In the genomic region with DNA sequence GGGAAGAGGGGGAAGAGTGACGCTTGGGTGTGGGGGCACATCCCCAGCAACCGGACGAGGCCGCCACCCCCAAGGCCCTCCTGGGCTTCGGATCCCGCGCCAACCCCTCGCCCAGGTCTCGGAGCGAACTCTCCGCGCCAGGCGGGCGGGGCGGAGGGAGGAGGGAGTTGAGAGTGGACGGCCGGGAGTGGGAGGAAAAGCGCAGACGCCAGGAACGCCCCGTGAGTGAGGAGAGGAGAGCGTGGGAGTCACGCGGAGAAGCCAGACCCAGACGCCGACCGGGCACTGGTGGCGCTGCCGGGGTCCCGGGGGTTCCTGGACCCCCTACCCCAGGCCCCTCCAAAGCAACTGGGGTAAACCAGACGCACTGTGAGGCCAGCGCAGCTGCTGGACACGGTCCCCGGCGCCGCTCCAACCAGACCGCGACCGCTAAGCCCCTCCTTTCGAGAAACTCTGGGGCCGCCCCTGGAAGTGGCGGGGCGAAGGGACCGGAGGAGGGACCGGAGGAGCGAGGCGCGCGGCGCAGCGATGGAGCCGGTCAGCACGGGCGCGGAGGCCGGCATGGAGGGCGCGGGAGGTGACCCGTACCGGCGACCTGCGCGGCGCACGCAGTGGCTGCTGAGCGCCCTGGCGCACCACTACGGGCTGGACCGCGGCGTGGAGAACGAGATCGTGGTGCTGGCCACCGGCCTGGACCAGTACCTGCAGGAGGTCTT, we compare ENCODE assay signal across 8 cellular contexts. TPM values are rescaled to one million over a fixed set of nuclear protein-coding genes. Genes with fewer than 3 reads are reported as not detected.
A peak's percentile ranks its signal among the peaks of the same experiment; 100 is the strongest.
DNase-seq lines count a peak whose midpoint lies in the region; ATAC-seq and TF ChIP-seq lines count a peak whose summit lies in the region.

A gene with protein sequence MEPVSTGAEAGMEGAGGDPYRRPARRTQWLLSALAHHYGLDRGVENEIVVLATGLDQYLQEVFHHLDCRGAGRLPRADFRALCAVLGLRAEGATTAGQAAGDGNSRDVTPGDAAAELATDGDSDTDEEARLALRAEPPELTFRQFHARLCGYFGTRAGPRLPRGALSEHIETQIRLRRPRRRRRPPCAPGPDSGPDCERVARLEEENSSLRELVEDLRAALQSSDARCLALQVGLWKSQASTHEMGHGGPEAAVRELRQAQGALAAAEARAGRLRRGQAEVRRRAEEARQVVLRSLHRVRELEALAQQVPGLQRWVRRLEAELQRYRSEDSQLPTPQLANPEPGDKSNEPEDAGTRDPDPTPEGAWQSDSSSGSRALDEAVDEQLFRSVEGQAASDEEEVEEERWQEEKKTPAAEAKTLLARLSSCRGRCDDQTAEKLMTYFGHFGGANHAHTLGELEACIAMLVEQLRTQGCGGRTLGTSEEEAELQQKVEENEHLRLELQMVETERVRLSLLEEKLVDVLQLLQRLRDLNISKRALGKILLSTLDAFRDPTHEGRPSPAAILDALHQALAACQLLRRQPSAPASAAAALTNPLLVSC (plus strand): TSS at position 204 of the 716 bp plus-strand sequence. CDS start 325 bp downstream, at position 529.

- H3K36me3 ChIP-seq in ACC112 (ENCODE audit: insufficient read depth, low read length), result no peaks in the 10 kb centered on the region
- no peaks in the 10 kb centered on the region for H3K36me3 ChIP-seq in uterus

- no peaks in the 10 kb centered on the region for H3K9me3 ChIP-seq in mononuclear cell (ENCODE audit: low read depth, low read length)
- H3K9me3 ChIP-seq in uterus, result no peaks in the 10 kb centered on the region

- TF ChIP-seq CTCF in uterus (IDR thresholded peaks at IDR 0.05), result no peak

- peak; percentile 49 to 60 for TF ChIP-seq POLR2A in uterus (IDR thresholded peaks at IDR 0.05)

- no peaks in the 10 kb centered on the region for H3K79me2 ChIP-seq in ACC112 (ENCODE audit: control insufficient read depth, insufficient read depth, low read length, unreplicated experiment)

- H3K4me1 ChIP-seq in ACC112 (ENCODE audit: control insufficient read depth, insufficient read depth, low read length, unreplicated experiment), result peaks cover 6% of the 10 kb centered on the region
- H3K4me1 ChIP-seq in mononuclear cell (ENCODE audit: insufficient read depth, low read length), result peaks cover 23% of the 10 kb centered on the region
- H3K4me1 ChIP-seq in uterus, result no peaks in the 10 kb centered on the region

- peak within 1 kb of the TSS; percentile 65 for H3K4me3 ChIP-seq in ACC112 (ENCODE audit: low read depth, low read length)
- peak within 1 kb of the TSS; percentile 8 for H3K4me3 ChIP-seq in mononuclear cell (ENCODE audit: low read length)
- H3K4me3 ChIP-seq in uterus, result peak within 1 kb of the TSS; percentile 36 to 40

- H3K27ac ChIP-seq in ACC112 (ENCODE audit: low read depth, low read length) (no peak within 1 kb of the TSS), uterus (peak within 1 kb of the TSS; percentile 58 to 72)

- H3K27me3 ChIP-seq in ACC112 (ENCODE audit: insufficient read depth, low read length) (peaks cover 71% of the 10 kb centered on the region), mononuclear cell (ENCODE audit: insufficient read depth, low read length) (peaks cover 47% of the 10 kb centered on the region), uterus (no peaks in the 10 kb centered on the region)

- H2AFZ ChIP-seq in ACC112 (ENCODE audit: low read length, unreplicated experiment), result peak within 1 kb of the TSS; percentile 25

- no peak for ATAC-seq in GM21360 (IDR thresholded peaks at IDR 0.05; ENCODE audit: unreplicated experiment)

- DNase-seq in M059J (ENCODE audit: low read depth), result peak; percentile 19
- DNase-seq in dermis blood vessel endothelial cell, result peak; percentile 73
- peak; percentile 62 to 79 for DNase-seq in uterus
- no peak for DNase-seq in stimulated activated CD4-positive, alpha-beta T cell treated with anti-CD3 and anti-CD28 coated beads, Interleukin-2, amount 100 ng/mL, for 48 hours
- DNase-seq in Ammon's horn (ENCODE audit: low spot score), result no peak

- intact Hi-C loops in uterus (cut with DNase I; ENCODE audit: low total_unique reads), result no loop called here

RNA-seq across cellular contexts. Expression of the gene that starts here (rescaled TPM):
- not detected in 2 replicates for total RNA-seq in M059J (2014; rRNA removed; shearing (Covaris generic))
- total RNA-seq in dermis blood vessel endothelial cell (5.9 and 12.1 TPM in 2 replicates), mononuclear cell (0.10 TPM), uterus (1 to 10 TPM; 1.2 to 9.2 (median 4.5) TPM)

Comparison
In these comparisons a context has a peak if more than half of its experiments do, and no peak if none do; other contexts are left out.
1. Peak in DNase-seq in M059J; RNA of the gene not detected or under 1 TPM.
2. H3K4me3 ChIP-seq: peak in every context shown above with its lines; median percentile 65 in ACC112; 38 in uterus; 8 in mononuclear cell.
3. DNase-seq: peak in dermis blood vessel endothelial cell (single experiment) and uterus (2 of 2); none in stimulated activated CD4-positive, alpha-beta T cell treated with anti-CD3 and anti-CD28 coated beads, Interleukin-2, amount 100 ng/mL, for 48 hours (0 of 2) and Ammon's horn (single experiment).